1 cellular context compared by ENCODE assay signal in genomic region chr10:73517166-73517888, GRCh38.
TF ChIP-seq lines count a peak whose summit lies in the region.

No MANE protein-coding gene starts in this region.

TF ChIP-seq in K562, 482 proteins besides CTCF, POLR2A, EP300 and RAD21 (continued from another document and continues in another):
- TF ChIP-seq, protein P1, sequence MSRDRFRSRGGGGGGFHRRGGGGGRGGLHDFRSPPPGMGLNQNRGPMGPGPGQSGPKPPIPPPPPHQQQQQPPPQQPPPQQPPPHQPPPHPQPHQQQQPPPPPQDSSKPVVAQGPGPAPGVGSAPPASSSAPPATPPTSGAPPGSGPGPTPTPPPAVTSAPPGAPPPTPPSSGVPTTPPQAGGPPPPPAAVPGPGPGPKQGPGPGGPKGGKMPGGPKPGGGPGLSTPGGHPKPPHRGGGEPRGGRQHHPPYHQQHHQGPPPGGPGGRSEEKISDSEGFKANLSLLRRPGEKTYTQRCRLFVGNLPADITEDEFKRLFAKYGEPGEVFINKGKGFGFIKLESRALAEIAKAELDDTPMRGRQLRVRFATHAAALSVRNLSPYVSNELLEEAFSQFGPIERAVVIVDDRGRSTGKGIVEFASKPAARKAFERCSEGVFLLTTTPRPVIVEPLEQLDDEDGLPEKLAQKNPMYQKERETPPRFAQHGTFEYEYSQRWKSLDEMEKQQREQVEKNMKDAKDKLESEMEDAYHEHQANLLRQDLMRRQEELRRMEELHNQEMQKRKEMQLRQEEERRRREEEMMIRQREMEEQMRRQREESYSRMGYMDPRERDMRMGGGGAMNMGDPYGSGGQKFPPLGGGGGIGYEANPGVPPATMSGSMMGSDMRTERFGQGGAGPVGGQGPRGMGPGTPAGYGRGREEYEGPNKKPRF (IDR thresholded peaks at IDR 0.05; ENCODE audit: low read depth, low read length), result no peak
- TF ChIP-seq CHD2 (IDR thresholded peaks at IDR 0.05; ENCODE audit: low read depth, low read length) (no peak), JUNB (CRISPR knock-in tag; conservative IDR thresholded peaks at IDR 0.05) (peak; percentile 60; the same call in 1 of the 2 replicates), NCOA1 (IDR thresholded peaks at IDR 0.05; ENCODE audit: low read depth) (no peak), CC2D1A (IDR thresholded peaks at IDR 0.05) (no peak; the same call in 1 of the 2 replicates), GTF3C2 (IDR thresholded peaks at IDR 0.05; ENCODE audit: borderline replicate concordance, extremely low read depth, insufficient read length) (no peak), THAP7 (CRISPR knock-in tag; IDR thresholded peaks at IDR 0.05) (no peak), JUND (IDR thresholded peaks at IDR 0.05; ENCODE audit: borderline replicate concordance, low read depth, low read length) (peak; percentile 98), JUND (tag; IDR thresholded peaks at IDR 0.05; ENCODE audit: borderline replicate concordance, low read depth, low read length) (peak; percentile 96; the same call in 2 of the 3 replicates), ZNF124 (CRISPR knock-in tag; IDR thresholded peaks at IDR 0.05) (no peak), SPI1 (IDR thresholded peaks at IDR 0.05; ENCODE audit: borderline replicate concordance, low read depth, low read length) (no peak), NBN (IDR thresholded peaks at IDR 0.05; ENCODE audit: low read depth) (no peak), BCL6 (CRISPR knock-in tag; IDR thresholded peaks at IDR 0.05) (0 out of 2 replicates have a peak, but pooled peaks have one; percentile 37), ZNF778 (CRISPR knock-in tag; IDR thresholded peaks at IDR 0.05) (no peak), ZNF644 (tag; IDR thresholded peaks at IDR 0.05; ENCODE audit: low read depth) (no peak), EWSR1 (IDR thresholded peaks at IDR 0.05; ENCODE audit: borderline replicate concordance, low read depth, partially characterized antibody) (no peak), ZNF324 (CRISPR knock-in tag; IDR thresholded peaks at IDR 0.05) (peak; percentile 46; the same call in 1 of the 2 replicates), SRSF3 (IDR thresholded peaks at IDR 0.05; ENCODE audit: insufficient read depth, low read length) (no peak), ZNF444 (CRISPR knock-in tag; IDR thresholded peaks at IDR 0.05) (no peak), FOSL1 (tag; conservative IDR thresholded peaks at IDR 0.05) (peak; percentile 96), ZBED1 (IDR thresholded peaks at IDR 0.05) (no peak), CCNT2 (IDR thresholded peaks at IDR 0.05; ENCODE audit: borderline replicate concordance, extremely low read depth, insufficient read length, low read depth, low read length) (no peak), TAF9B (IDR thresholded peaks at IDR 0.05; ENCODE audit: partially characterized antibody) (no peak), MTA3 (IDR thresholded peaks at IDR 0.05; ENCODE audit: borderline replicate concordance) (peak; percentile 51; the same call in 1 of the 2 replicates), SLC30A9 (CRISPR knock-in tag; IDR thresholded peaks at IDR 0.05) (no peak), CREM (IDR thresholded peaks at IDR 0.05; ENCODE audit: low read depth) (no peak), ZNF77 (CRISPR knock-in tag; IDR thresholded peaks at IDR 0.05) (no peak), PRMT5 (CRISPR knock-in tag; IDR thresholded peaks at IDR 0.05) (no peak), MTA2 (IDR thresholded peaks at IDR 0.05; ENCODE audit: low read depth) (peak; percentile 50; the same call in 1 of the 2 replicates), FIP1L1 (IDR thresholded peaks at IDR 0.05; ENCODE audit: low read depth, low read length, poor library complexity, severe bottlenecking) (no peak), SNRNP70 (optimal IDR thresholded peaks at IDR 0.05; ENCODE audit: low read depth, low read length) (no peak), ZNF431 (CRISPR knock-in tag; IDR thresholded peaks at IDR 0.05) (no peak), SMAD1 (IDR thresholded peaks at IDR 0.05; ENCODE audit: low read depth, low read length, partially characterized antibody) (no peak), PYGO2 (tag; IDR thresholded peaks at IDR 0.05) (no peak), NR0B1 (IDR thresholded peaks at IDR 0.05; ENCODE audit: partially characterized antibody) (no peak), MEF2D (tag; conservative IDR thresholded peaks at IDR 0.05; ENCODE audit: low read depth) (no peak), SIN3A (IDR thresholded peaks at IDR 0.05; ENCODE audit: borderline replicate concordance in 2 of 2, control insufficient read depth in 1 of 2, low read depth in 2 of 2, low read length in 2 of 2) (no peak)
- TF ChIP-seq, protein P2, sequence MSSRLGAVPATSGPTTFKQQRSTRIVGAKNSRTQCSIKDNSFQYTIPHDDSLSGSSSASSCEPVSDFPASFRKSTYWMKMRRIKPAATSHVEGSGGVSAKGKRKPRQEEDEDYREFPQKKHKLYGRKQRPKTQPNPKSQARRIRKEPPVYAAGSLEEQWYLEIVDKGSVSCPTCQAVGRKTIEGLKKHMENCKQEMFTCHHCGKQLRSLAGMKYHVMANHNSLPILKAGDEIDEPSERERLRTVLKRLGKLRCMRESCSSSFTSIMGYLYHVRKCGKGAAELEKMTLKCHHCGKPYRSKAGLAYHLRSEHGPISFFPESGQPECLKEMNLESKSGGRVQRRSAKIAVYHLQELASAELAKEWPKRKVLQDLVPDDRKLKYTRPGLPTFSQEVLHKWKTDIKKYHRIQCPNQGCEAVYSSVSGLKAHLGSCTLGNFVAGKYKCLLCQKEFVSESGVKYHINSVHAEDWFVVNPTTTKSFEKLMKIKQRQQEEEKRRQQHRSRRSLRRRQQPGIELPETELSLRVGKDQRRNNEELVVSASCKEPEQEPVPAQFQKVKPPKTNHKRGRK (tag; IDR thresholded peaks at IDR 0.05), result no peak
- TF ChIP-seq, protein P3, sequence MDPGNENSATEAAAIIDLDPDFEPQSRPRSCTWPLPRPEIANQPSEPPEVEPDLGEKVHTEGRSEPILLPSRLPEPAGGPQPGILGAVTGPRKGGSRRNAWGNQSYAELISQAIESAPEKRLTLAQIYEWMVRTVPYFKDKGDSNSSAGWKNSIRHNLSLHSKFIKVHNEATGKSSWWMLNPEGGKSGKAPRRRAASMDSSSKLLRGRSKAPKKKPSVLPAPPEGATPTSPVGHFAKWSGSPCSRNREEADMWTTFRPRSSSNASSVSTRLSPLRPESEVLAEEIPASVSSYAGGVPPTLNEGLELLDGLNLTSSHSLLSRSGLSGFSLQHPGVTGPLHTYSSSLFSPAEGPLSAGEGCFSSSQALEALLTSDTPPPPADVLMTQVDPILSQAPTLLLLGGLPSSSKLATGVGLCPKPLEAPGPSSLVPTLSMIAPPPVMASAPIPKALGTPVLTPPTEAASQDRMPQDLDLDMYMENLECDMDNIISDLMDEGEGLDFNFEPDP (CRISPR knock-in tag; IDR thresholded peaks at IDR 0.05), result no peak
- TF ChIP-seq, protein P4, sequence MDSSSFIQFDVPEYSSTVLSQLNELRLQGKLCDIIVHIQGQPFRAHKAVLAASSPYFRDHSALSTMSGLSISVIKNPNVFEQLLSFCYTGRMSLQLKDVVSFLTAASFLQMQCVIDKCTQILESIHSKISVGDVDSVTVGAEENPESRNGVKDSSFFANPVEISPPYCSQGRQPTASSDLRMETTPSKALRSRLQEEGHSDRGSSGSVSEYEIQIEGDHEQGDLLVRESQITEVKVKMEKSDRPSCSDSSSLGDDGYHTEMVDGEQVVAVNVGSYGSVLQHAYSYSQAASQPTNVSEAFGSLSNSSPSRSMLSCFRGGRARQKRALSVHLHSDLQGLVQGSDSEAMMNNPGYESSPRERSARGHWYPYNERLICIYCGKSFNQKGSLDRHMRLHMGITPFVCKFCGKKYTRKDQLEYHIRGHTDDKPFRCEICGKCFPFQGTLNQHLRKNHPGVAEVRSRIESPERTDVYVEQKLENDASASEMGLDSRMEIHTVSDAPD (CRISPR knock-in tag; IDR thresholded peaks at IDR 0.05), result no peak
- TF ChIP-seq, protein P5, sequence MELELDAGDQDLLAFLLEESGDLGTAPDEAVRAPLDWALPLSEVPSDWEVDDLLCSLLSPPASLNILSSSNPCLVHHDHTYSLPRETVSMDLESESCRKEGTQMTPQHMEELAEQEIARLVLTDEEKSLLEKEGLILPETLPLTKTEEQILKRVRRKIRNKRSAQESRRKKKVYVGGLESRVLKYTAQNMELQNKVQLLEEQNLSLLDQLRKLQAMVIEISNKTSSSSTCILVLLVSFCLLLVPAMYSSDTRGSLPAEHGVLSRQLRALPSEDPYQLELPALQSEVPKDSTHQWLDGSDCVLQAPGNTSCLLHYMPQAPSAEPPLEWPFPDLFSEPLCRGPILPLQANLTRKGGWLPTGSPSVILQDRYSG (tag; conservative IDR thresholded peaks at IDR 0.05; ENCODE audit: low read depth), result no peak
- TF ChIP-seq, protein P6, sequence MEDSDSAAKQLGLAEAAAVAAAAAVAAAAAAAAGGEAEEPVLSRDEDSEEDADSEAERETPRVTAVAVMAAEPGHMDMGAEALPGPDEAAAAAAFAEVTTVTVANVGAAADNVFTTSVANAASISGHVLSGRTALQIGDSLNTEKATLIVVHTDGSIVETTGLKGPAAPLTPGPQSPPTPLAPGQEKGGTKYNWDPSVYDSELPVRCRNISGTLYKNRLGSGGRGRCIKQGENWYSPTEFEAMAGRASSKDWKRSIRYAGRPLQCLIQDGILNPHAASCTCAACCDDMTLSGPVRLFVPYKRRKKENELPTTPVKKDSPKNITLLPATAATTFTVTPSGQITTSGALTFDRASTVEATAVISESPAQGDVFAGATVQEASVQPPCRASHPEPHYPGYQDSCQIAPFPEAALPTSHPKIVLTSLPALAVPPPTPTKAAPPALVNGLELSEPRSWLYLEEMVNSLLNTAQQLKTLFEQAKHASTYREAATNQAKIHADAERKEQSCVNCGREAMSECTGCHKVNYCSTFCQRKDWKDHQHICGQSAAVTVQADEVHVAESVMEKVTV (CRISPR knock-in tag; IDR thresholded peaks at IDR 0.05), result no peak
- TF ChIP-seq, protein P7, sequence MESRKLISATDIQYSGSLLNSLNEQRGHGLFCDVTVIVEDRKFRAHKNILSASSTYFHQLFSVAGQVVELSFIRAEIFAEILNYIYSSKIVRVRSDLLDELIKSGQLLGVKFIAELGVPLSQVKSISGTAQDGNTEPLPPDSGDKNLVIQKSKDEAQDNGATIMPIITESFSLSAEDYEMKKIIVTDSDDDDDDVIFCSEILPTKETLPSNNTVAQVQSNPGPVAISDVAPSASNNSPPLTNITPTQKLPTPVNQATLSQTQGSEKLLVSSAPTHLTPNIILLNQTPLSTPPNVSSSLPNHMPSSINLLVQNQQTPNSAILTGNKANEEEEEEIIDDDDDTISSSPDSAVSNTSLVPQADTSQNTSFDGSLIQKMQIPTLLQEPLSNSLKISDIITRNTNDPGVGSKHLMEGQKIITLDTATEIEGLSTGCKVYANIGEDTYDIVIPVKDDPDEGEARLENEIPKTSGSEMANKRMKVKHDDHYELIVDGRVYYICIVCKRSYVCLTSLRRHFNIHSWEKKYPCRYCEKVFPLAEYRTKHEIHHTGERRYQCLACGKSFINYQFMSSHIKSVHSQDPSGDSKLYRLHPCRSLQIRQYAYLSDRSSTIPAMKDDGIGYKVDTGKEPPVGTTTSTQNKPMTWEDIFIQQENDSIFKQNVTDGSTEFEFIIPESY (CRISPR knock-in tag; IDR thresholded peaks at IDR 0.05), result no peak
- TF ChIP-seq, protein P8, sequence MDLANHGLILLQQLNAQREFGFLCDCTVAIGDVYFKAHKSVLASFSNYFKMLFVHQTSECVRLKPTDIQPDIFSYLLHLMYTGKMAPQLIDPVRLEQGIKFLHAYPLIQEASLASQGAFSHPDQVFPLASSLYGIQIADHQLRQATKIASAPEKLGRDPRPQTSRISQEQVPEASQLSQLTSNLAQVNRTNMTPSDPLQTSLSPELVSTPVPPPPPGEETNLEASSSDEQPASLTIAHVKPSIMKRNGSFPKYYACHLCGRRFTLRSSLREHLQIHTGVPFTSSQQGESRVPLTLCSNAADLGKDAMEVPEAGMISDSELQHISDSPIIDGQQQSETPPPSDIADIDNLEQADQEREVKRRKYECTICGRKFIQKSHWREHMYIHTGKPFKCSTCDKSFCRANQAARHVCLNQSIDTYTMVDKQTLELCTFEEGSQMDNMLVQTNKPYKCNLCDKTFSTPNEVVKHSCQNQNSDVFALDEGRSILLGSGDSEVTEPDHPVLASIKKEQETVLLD (IDR thresholded peaks at IDR 0.05), result peak; percentile 20; the same call in 1 of the 2 replicates
